1 cellular context compared by ENCODE assay signal in the genomic region with DNA sequence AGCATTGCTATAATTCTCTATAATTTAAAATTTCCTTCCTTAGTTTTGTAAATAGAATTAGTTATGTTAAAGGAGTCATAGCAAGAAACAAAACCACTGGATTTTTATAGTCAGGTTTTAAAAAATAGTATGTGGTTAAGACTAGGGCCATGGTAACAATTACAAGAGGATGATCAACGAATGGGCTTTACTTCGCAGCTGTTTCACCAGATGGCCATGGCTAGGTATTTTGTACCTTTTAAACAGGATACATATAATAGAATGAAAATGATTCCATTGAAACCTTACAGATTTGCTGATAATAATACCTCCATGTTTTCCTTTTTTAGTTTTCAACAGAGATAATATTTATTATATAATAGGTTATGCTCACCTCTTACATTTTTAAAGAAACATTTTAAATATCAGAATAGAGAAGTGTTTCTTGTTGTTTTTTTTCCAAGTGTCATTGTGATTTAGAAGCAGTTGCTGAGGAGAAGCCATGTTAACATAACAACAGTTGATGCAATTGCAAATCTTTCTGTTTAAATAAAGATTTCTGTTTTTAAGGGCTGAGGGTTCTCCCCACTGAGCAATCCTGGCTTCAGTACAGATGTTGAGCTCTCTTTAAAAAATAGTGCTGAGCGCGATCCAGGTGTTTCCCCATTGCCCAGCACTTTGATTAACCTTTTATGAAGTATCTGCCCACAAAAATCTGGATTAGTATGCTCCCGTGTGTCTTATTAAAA.
TF ChIP-seq lines count a peak whose summit lies in the region.

No MANE protein-coding gene starts in this region.

TF ChIP-seq in H1, 55 proteins besides CTCF, POLR2A, EP300 and RAD21:
- TF ChIP-seq HDAC6 (IDR thresholded peaks at IDR 0.05; ENCODE audit: low read depth, low read length) (no peak), SP2 (IDR thresholded peaks at IDR 0.05; ENCODE audit: low read length) (no peak), USF2 (IDR thresholded peaks at IDR 0.05; ENCODE audit: low read length) (no peak), GTF2F1 (IDR thresholded peaks at IDR 0.05; ENCODE audit: borderline replicate concordance, low read depth, low read length) (no peak), TEAD4 (IDR thresholded peaks at IDR 0.05; ENCODE audit: low read depth, low read length) (no peak), SP4 (IDR thresholded peaks at IDR 0.05; ENCODE audit: low read length) (no peak), CREB1 (IDR thresholded peaks at IDR 0.05) (no peak), CHD7 (IDR thresholded peaks at IDR 0.05; ENCODE audit: insufficient replicate concordance, low read length) (peak; percentile 95), SIRT6 (IDR thresholded peaks at IDR 0.05; ENCODE audit: low read length) (no peak), RBBP5 (IDR thresholded peaks at IDR 0.05; ENCODE audit: borderline replicate concordance, low read depth, low read length) (no peak), POU5F1 (IDR thresholded peaks at IDR 0.05; ENCODE audit: low read depth, low read length) (no peak), KDM4A (IDR thresholded peaks at IDR 0.05; ENCODE audit: low read depth, low read length, severe bottlenecking) (no peak), PHF8 (conservative IDR thresholded peaks at IDR 0.05; ENCODE audit: low read depth, low read length) (no peak), ATF3 (IDR thresholded peaks at IDR 0.05; ENCODE audit: insufficient read depth, low read depth, low read length) (no peak), HDAC2 (IDR thresholded peaks at IDR 0.05; ENCODE audit: borderline replicate concordance in 1 of 2, low read depth in 2 of 2, low read length in 2 of 2) (0 out of 4 replicates have a peak, but pooled peaks of 1 of the 2 experiments have one; percentile 13), TBP (IDR thresholded peaks at IDR 0.05; ENCODE audit: low read depth, low read length) (peak; percentile 38; the same call in 1 of the 2 replicates), GABPA (IDR thresholded peaks at IDR 0.05; ENCODE audit: borderline replicate concordance, insufficient read depth, low read length) (no peak), EGR1 (IDR thresholded peaks at IDR 0.05; ENCODE audit: borderline replicate concordance, low read depth, low read length) (no peak), TCF12 (IDR thresholded peaks at IDR 0.05; ENCODE audit: low read depth, low read length) (peak; percentile 90), BCL11A (IDR thresholded peaks at IDR 0.05; ENCODE audit: low read depth in 2 of 2, low read length in 2 of 2) (no peak), TAF7 (optimal IDR thresholded peaks at IDR 0.05; ENCODE audit: borderline replicate concordance, low read depth, low read length) (peak; percentile 33), CHD2 (IDR thresholded peaks at IDR 0.05; ENCODE audit: low read length) (no peak), CEBPB (IDR thresholded peaks at IDR 0.05; ENCODE audit: low read depth, low read length) (peak; percentile 55; the same call in 1 of the 2 replicates), KDM5A (IDR thresholded peaks at IDR 0.05; ENCODE audit: low read length) (no peak), SUZ12 (IDR thresholded peaks at IDR 0.05; ENCODE audit: low read length) (no peak), SP1 (IDR thresholded peaks at IDR 0.05; ENCODE audit: low read depth, low read length) (0 out of 2 replicates have a peak, but pooled peaks have one; percentile 36), RFX5 (IDR thresholded peaks at IDR 0.05; ENCODE audit: borderline replicate concordance, low read depth, low read length) (no peak), JUND (IDR thresholded peaks at IDR 0.05; ENCODE audit: low read length) (no peak), BRCA1 (IDR thresholded peaks at IDR 0.05; ENCODE audit: low read depth, low read length) (no peak)
- TF ChIP-seq, protein P1, sequence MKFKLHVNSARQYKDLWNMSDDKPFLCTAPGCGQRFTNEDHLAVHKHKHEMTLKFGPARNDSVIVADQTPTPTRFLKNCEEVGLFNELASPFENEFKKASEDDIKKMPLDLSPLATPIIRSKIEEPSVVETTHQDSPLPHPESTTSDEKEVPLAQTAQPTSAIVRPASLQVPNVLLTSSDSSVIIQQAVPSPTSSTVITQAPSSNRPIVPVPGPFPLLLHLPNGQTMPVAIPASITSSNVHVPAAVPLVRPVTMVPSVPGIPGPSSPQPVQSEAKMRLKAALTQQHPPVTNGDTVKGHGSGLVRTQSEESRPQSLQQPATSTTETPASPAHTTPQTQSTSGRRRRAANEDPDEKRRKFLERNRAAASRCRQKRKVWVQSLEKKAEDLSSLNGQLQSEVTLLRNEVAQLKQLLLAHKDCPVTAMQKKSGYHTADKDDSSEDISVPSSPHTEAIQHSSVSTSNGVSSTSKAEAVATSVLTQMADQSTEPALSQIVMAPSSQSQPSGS (IDR thresholded peaks at IDR 0.05; ENCODE audit: low read length) = 0 out of 2 replicates have a peak, but pooled peaks have one; percentile 49
- TF ChIP-seq, protein P2, sequence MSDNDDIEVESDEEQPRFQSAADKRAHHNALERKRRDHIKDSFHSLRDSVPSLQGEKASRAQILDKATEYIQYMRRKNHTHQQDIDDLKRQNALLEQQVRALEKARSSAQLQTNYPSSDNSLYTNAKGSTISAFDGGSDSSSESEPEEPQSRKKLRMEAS (IDR thresholded peaks at IDR 0.05) = peak; percentile 40; the same call in 1 of the 2 replicates
